In genomic region chr17:34146440-34147043, GRCh38 we compare ENCODE assay signal across 10 cellular contexts.
DNase-seq lines count a peak whose midpoint lies in the region; ATAC-seq and TF ChIP-seq lines count a peak whose summit lies in the region.
"Had no signal": no experiment of that assay in that cellular context is flagged by ENCODE, and none has a peak within 500 bp of the region (broad histone marks: within the 10 kb centered on the region; RNA-seq: fewer than 3 reads in every experiment).

No MANE protein-coding gene starts in this region.

- no peaks in the 10 kb centered on the region for H3K79me2 ChIP-seq in osteoblast (ENCODE audit: insufficient read depth, low read length)

- H3K27me3 Mint-ChIP-seq in effector memory CD8-positive, alpha-beta T cell: peaks cover 33 to 58% of the 10 kb centered on the region in 2 donors

- no peak overlapping the region for H2AFZ ChIP-seq in osteoblast (ENCODE audit: low read length)

- H3K4me3 ChIP-seq in osteoblast (ENCODE audit: insufficient read depth, low read length): no peak overlapping the region
- no peak overlapping the region for H3K4me3 ChIP-seq in brain microvascular endothelial cell (ENCODE audit: low read depth, low read length)
- H3K4me3 ChIP-seq: SK-N-MC had no signal

- H3K27ac ChIP-seq in osteoblast (ENCODE audit: low read depth, low read length): no peak overlapping the region
- no peak overlapping the region for H3K27ac ChIP-seq in brain microvascular endothelial cell
- H3K27ac ChIP-seq: neutrophil, SK-N-MC had no signal

- TF ChIP-seq CTCF in GM12873 (IDR thresholded peaks at IDR 0.05; ENCODE audit: insufficient read depth, low read depth, low read length, missing control alignments) (peak; percentile 94), osteoblast (IDR thresholded peaks at IDR 0.05; ENCODE audit: extremely low read depth, low read depth, low read length) (peak; percentile 6), brain microvascular endothelial cell (IDR thresholded peaks at IDR 0.05; ENCODE audit: low read depth, low read length, missing control alignments) (no peak)

- H3K36me3 Mint-ChIP-seq in effector memory CD8-positive, alpha-beta T cell (ENCODE audit: insufficient read depth): no peaks in the 10 kb centered on the region

- H3K9me3 ChIP-seq in osteoblast (ENCODE audit: low read depth, low read length): no peaks in the 10 kb centered on the region
- H3K9me3 ChIP-seq: neutrophil had no signal

- H3K9me3 Mint-ChIP-seq in effector memory CD8-positive, alpha-beta T cell: no peaks in the 10 kb centered on the region

- H3K36me3 ChIP-seq in osteoblast (ENCODE audit: insufficient read depth, low read length) (no peaks in the 10 kb centered on the region), brain microvascular endothelial cell (replicated peaks) (no peaks in the 10 kb centered on the region)
- H3K36me3 ChIP-seq: neutrophil had no signal

- no peak overlapping the region for H3K27ac Mint-ChIP-seq in effector memory CD8-positive, alpha-beta T cell

- H4K20me1 ChIP-seq in osteoblast (ENCODE audit: insufficient read depth, low read length): no peaks in the 10 kb centered on the region

- H3K4me3 Mint-ChIP-seq in effector memory CD8-positive, alpha-beta T cell: no peak overlapping the region

- H3K27me3 ChIP-seq in osteoblast (ENCODE audit: insufficient read depth, low read length) (no peaks in the 10 kb centered on the region), brain microvascular endothelial cell (replicated peaks) (no peaks in the 10 kb centered on the region)

- ATAC-seq in effector memory CD8-positive, alpha-beta T cell (replicated peaks): no peak
- ATAC-seq in HG02852 (IDR thresholded peaks at IDR 0.05; ENCODE audit: unreplicated experiment): no peak
- no peak for ATAC-seq in GM19328 (IDR thresholded peaks at IDR 0.05; ENCODE audit: unreplicated experiment)

- peak; percentile 61 for DNase-seq in NCI-H1105 treated with DMSO at 0.1 percent for 48 hours (lab: John Stamatoyannopoulos, UW)
- DNase-seq in activated CD4-positive, alpha-beta T cell treated with anti-CD3 and anti-CD28 coated beads for 4 hours: peak; percentile 3 to 34
- DNase-seq in effector memory CD8-positive, alpha-beta T cell: peak; percentile 23 to 54 (median 27)
- no peak for DNase-seq in osteoblast (ENCODE audit: insufficient read length, low spot score, missing footprints)
- no peak for DNase-seq in brain microvascular endothelial cell

- H3K4me1 ChIP-seq in osteoblast (ENCODE audit: insufficient read depth, low read length): no peaks in the 10 kb centered on the region

- H3K4me1 Mint-ChIP-seq in effector memory CD8-positive, alpha-beta T cell (ENCODE audit: low read depth in 2 of 2): no peaks in the 10 kb centered on the region

- in situ Hi-C loops in brain microvascular endothelial cell (cut with HindIII; ENCODE audit: low pct_ligation_motif_present, low sequenced_read_pairs): no loop called here

- H3K4me2 ChIP-seq in osteoblast (ENCODE audit: insufficient read depth, low read length): no peak overlapping the region

Comparison
In these comparisons a context has a peak if more than half of its experiments do, and no peak if none do; other contexts are left out.
1. DNase-seq: peak in NCI-H1105 treated with DMSO at 0.1 percent for 48 hours (single experiment), activated CD4-positive, alpha-beta T cell treated with anti-CD3 and anti-CD28 coated beads for 4 hours (2 of 2) and effector memory CD8-positive, alpha-beta T cell (3 of 3); none in osteoblast (single experiment) and brain microvascular endothelial cell (single experiment).